34 cellular contexts compared by ENCODE assay signal in genomic region chr9:94286056-94286455, GRCh38. TPM values are rescaled to one million over a fixed set of nuclear protein-coding genes. Genes with fewer than 3 reads are reported as not detected.
"Had no signal": no experiment of that assay in that cellular context is flagged by ENCODE, and none has a peak within 500 bp of the region (broad histone marks: within the 10 kb centered on the region; RNA-seq: fewer than 3 reads in every experiment).

No MANE protein-coding gene starts in this region.

- DNase-seq: activated CD4-positive, alpha-beta memory T cell treated with anti-CD3 and anti-CD28 coated beads, Interleukin-2, amount 10 ng/mL, durations not matched to agents 7 days and 5 days; activated CD4-positive, alpha-beta T cell treated with anti-CD3 and anti-CD28 coated beads for 36 hours; activated CD4-positive, alpha-beta T cell treated with anti-CD3 and anti-CD28 coated beads, Interleukin-2, amount 50 U/mL, for 1 hour; activated CD4-positive, CD25-positive, alpha-beta regulatory T cell; activated gamma-delta T cell treated with Interleukin-2 at 50 U/mL for 16 hours; activated naive CD4-positive, alpha-beta T cell treated with anti-CD3 and anti-CD28 coated beads, Interleukin-2, amount 10 ng/mL, durations not matched to agents 7 days and 5 days; activated naive CD8-positive, alpha-beta T cell treated with anti-CD3 and anti-CD28 coated beads for 36 hours; activated T-cell treated with anti-CD3 and anti-CD28 coated beads for 4 hours; activated T-cell treated with anti-CD3 and anti-CD28 coated beads, Interleukin-2, amount 50 U/mL, for 48 hours; anterior cingulate cortex; central memory CD4-positive, alpha-beta T cell; MG63; MV-4-11; NCI-H1092 treated with DMSO at 0.1 percent for 48 hours; NCI-H1436; NCI-H1694 treated with DMSO at 0.1 percent for 48 hours; NCI-H2029 treated with DMSO at 0.1 percent for 48 hours; NCI-H345; NCI-H510A; NCI-H69; NK-92 treated with Interleukin-12 subunit alpha and Interleukin-12 subunit beta, amount 100 ng/mL, for 24 hours; OCI-M1; Peyer's patch; Right ventricle myocardium superior; SJCRH30; SK-N-SH; T-helper 1 cell had no signal

- H3K4me2 ChIP-seq: SK-N-SH had no signal

- H3K4me3 ChIP-seq: breast epithelium, MG63, Peyer's patch, SJCRH30 had no signal

- H3K27ac ChIP-seq: breast epithelium, Peyer's patch, RWPE1, SJCRH30, VCaP had no signal

- H3K4me1 ChIP-seq: breast epithelium, Peyer's patch, SJCRH30 had no signal

- H3K36me3 ChIP-seq: breast epithelium had no signal

- H3K9ac ChIP-seq: SK-N-SH had no signal

- H3K4me3 Mint-ChIP-seq: activated CD4-positive, alpha-beta memory T cell treated with anti-CD3 and anti-CD28 coated beads, Interleukin-2, amount 10 ng/mL, durations not matched to agents 7 days and 5 days; activated CD4-positive, alpha-beta T cell treated with anti-CD3 and anti-CD28 coated beads for 36 hours; activated naive CD4-positive, alpha-beta T cell treated with anti-CD3 and anti-CD28 coated beads, Interleukin-2, amount 10 ng/mL, durations not matched to agents 7 days and 5 days; activated naive CD8-positive, alpha-beta T cell treated with anti-CD3 and anti-CD28 coated beads for 36 hours had no signal

- H3K9me3 ChIP-seq: breast epithelium, MG63, Peyer's patch, SK-N-SH had no signal

- H3K27ac Mint-ChIP-seq: activated CD4-positive, alpha-beta memory T cell treated with anti-CD3 and anti-CD28 coated beads, Interleukin-2, amount 10 ng/mL, durations not matched to agents 7 days and 5 days; activated CD4-positive, alpha-beta T cell treated with anti-CD3 and anti-CD28 coated beads for 36 hours; activated naive CD4-positive, alpha-beta T cell treated with anti-CD3 and anti-CD28 coated beads, Interleukin-2, amount 10 ng/mL, durations not matched to agents 7 days and 5 days; activated naive CD8-positive, alpha-beta T cell treated with anti-CD3 and anti-CD28 coated beads for 36 hours; activated T-helper 2 cell treated with anti-CD3 and anti-CD28 coated beads, Interferon-gamma antibody, Interleukin-2, Interleukin-4, amounts not matched to agents 10 μg/mL and 5 μg/mL and 100 μg/mL, durations not matched to agents 14 hours and 24 hours and 36 hours had no signal

- H3K27me3 Mint-ChIP-seq: activated CD4-positive, alpha-beta memory T cell treated with anti-CD3 and anti-CD28 coated beads, Interleukin-2, amount 10 ng/mL, durations not matched to agents 7 days and 5 days; activated CD4-positive, alpha-beta T cell treated with anti-CD3 and anti-CD28 coated beads for 36 hours; activated naive CD4-positive, alpha-beta T cell treated with anti-CD3 and anti-CD28 coated beads, Interleukin-2, amount 10 ng/mL, durations not matched to agents 7 days and 5 days; activated naive CD8-positive, alpha-beta T cell treated with anti-CD3 and anti-CD28 coated beads for 36 hours had no signal

- H3K27me3 ChIP-seq: breast epithelium, MG63, Peyer's patch, SJCRH30 had no signal

- H3K9me3 Mint-ChIP-seq: activated naive CD4-positive, alpha-beta T cell treated with anti-CD3 and anti-CD28 coated beads, Interleukin-2, amount 10 ng/mL, durations not matched to agents 7 days and 5 days; activated naive CD8-positive, alpha-beta T cell treated with anti-CD3 and anti-CD28 coated beads for 36 hours; activated T-helper 2 cell treated with anti-CD3 and anti-CD28 coated beads, Interferon-gamma antibody, Interleukin-2, Interleukin-4, amounts not matched to agents 10 μg/mL and 5 μg/mL and 100 μg/mL, durations not matched to agents 14 hours and 24 hours and 36 hours had no signal

- H3K4me1 Mint-ChIP-seq: activated CD4-positive, alpha-beta memory T cell treated with anti-CD3 and anti-CD28 coated beads, Interleukin-2, amount 10 ng/mL, durations not matched to agents 7 days and 5 days; activated CD4-positive, alpha-beta T cell treated with anti-CD3 and anti-CD28 coated beads for 36 hours; activated naive CD4-positive, alpha-beta T cell treated with anti-CD3 and anti-CD28 coated beads, Interleukin-2, amount 10 ng/mL, durations not matched to agents 7 days and 5 days; activated naive CD8-positive, alpha-beta T cell treated with anti-CD3 and anti-CD28 coated beads for 36 hours had no signal

- ATAC-seq: activated CD4-positive, alpha-beta T cell treated with anti-CD3 and anti-CD28 coated beads for 36 hours had no signal

RNA-seq across cellular contexts. Expression of gene NUTM2F, which starts 42.4 kb away (rescaled TPM):
- total RNA-seq: activated CD4-positive, alpha-beta memory T cell treated with anti-CD3 and anti-CD28 coated beads, Interleukin-2, amount 10 ng/mL, durations not matched to agents 7 days and 5 days; activated CD4-positive, alpha-beta T cell treated with anti-CD3 and anti-CD28 coated beads for 36 hours; activated CD8-positive, alpha-beta memory T cell treated with anti-CD3 and anti-CD28 coated beads for 36 hours; activated naive CD8-positive, alpha-beta T cell treated with anti-CD3 and anti-CD28 coated beads for 36 hours; activated T-helper 2 cell treated with anti-CD3 and anti-CD28 coated beads, Interferon-gamma antibody, Interleukin-2, Interleukin-4, amounts not matched to agents 10 μg/mL and 5 μg/mL and 100 μg/mL, durations not matched to agents 14 hours and 24 hours and 36 hours; breast epithelium; Peyer's patch; Right ventricle myocardium superior; SJCRH30; T-helper 2 cell treated with Interferon-gamma antibody and Interleukin-4, amounts not matched to agents 100 ng/mL and 5 ng/mL, for 36 hours had no signal
- polyA plus RNA-seq: adipose tissue, SK-N-SH had no signal
